1 cellular context compared by ENCODE assay signal in genomic region chr10:7408003-7408493, GRCh38.
TF ChIP-seq lines count a peak whose summit lies in the region.

No MANE protein-coding gene starts in this region.

TF ChIP-seq in endothelial cell of umbilical vein, 7 proteins besides CTCF, POLR2A, EP300 and RAD21 (continued from another document):
- TF ChIP-seq FOS (IDR thresholded peaks at IDR 0.05; ENCODE audit: borderline replicate concordance, insufficient read depth, low read length) (no peak), MYC (IDR thresholded peaks at IDR 0.05; ENCODE audit: low read depth, low read length) (no peak), JUN (IDR thresholded peaks at IDR 0.05; ENCODE audit: borderline replicate concordance, insufficient read depth, insufficient read length, low read depth) (no peak)
